ENCODE assay signal across 17 cellular contexts in the genomic region with DNA sequence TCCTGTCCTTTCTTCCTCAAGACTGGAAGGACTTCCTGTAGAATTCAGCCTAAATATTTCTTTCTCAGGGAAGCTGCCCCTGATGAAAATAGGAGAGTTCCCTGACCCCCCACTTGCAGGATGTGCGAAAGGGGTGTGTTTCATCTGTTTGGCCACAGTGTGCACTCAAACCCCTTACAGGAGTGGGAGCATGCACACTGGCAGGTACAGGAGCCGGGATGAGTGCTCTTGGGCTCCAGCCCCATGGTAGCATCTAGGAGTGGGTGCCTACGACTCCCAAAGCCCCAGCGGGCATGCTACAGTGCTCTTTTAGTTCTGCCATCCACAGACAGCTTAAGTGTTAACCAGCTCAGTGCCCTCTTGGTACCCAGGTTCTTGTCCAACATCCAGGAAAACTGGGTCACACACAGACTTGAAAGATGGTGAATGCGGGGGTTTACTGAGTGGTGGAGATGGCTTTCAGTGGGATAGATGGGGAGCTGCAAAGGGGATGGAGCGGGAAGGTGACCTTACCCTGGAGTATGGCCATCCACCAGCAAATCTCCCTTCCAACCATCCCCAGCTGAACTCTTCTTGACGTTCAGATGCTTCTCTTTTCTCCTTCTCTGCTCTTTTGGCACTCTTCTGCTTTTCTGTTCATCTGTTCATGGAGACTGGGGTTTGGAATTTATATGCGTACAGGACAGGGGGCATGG.
DNase-seq lines count a peak whose midpoint lies in the region; TF ChIP-seq lines count a peak whose summit lies in the region.
"Had no signal": no experiment of that assay in that cellular context is flagged by ENCODE, and none has a peak within 500 bp of the region (broad histone marks: within the 10 kb centered on the region; RNA-seq: fewer than 3 reads in every experiment).

No MANE protein-coding gene starts in this region.

- no peaks in the 10 kb centered on the region for H3K36me3 ChIP-seq in esophagus muscularis mucosa
- H3K36me3 ChIP-seq: BE2C, BLaER1 had no signal

- 88% methylated on average over 8 of the region's 8 CpGs for WGBS in esophagus muscularis mucosa

- TF ChIP-seq EP300 in esophagus muscularis mucosa (IDR thresholded peaks at IDR 0.05), result no peak

- intact Hi-C loops in esophagus muscularis mucosa (cut with DNase I), result no loop called here
- intact Hi-C loops in CD14-positive monocyte (cut with micrococcal nuclease), result no loop called here

- H3K36me3 Mint-ChIP-seq in osteocyte (ENCODE audit: unreplicated experiment) (no peaks in the 10 kb centered on the region), CD14-positive monocyte (no peaks in the 10 kb centered on the region)
- H3K36me3 Mint-ChIP-seq: CD8-positive, alpha-beta T cell had no signal

- no peak overlapping the region for H3K4me3 ChIP-seq in esophagus muscularis mucosa
- H3K4me3 ChIP-seq: BLaER1 had no signal

- peak; percentile 90 for DNase-seq in esophagus muscularis mucosa (ENCODE audit: extremely low spot score)
- DNase-seq in islet precursor cell, result peak; percentile 32
- peak; percentile 54 for DNase-seq in osteocyte (ENCODE audit: extremely low spot score, unreplicated experiment)
- DNase-seq in amygdala (lab: John Stamatoyannopoulos, UW), result no peak
- DNase-seq in CD14-positive monocyte (ENCODE audit: low spot score), result no peak
- DNase-seq in GOT3 (lab: John Stamatoyannopoulos, UW), result no peak
- DNase-seq: 8988T; ACHN; BE2C; C1 segment of cervical spinal cord; Caco-2; Calu3; CD4-positive, alpha-beta T cell; CD8-positive, alpha-beta T cell; DMS79 treated with DMSO at 0.1 percent for 48 hours; GF-D8 had no signal

- no peaks in the 10 kb centered on the region for H3K9me3 Mint-ChIP-seq in osteocyte (ENCODE audit: unreplicated experiment)
- peaks cover 3 to 7% (median 4%) of the 10 kb centered on the region in 7 donors for H3K9me3 Mint-ChIP-seq in CD14-positive monocyte
- H3K9me3 Mint-ChIP-seq: CD4-positive, alpha-beta T cell; CD8-positive, alpha-beta T cell had no signal

- H3K4me1 Mint-ChIP-seq in osteocyte (ENCODE audit: unreplicated experiment) (no peaks in the 10 kb centered on the region), CD14-positive monocyte (no peaks in the 10 kb centered on the region)

- H3K9me3 ChIP-seq in esophagus muscularis mucosa, result no peaks in the 10 kb centered on the region
- H3K9me3 ChIP-seq: BE2C, BLaER1, Caco-2 had no signal

- H3K27ac Mint-ChIP-seq in osteocyte (ENCODE audit: unreplicated experiment) (no peak overlapping the region), CD14-positive monocyte (peak overlapping the region in 1 of 7 donors; percentile 51)
- H3K27ac Mint-ChIP-seq: CD4-positive, alpha-beta T cell; CD8-positive, alpha-beta T cell had no signal

- H3K27me3 ChIP-seq in esophagus muscularis mucosa, result peaks cover 0 to 8% (median 0%) of the 10 kb centered on the region in 4 donors
- H3K27me3 ChIP-seq: BE2C, BLaER1 had no signal

- no peak for TF ChIP-seq POLR2A in esophagus muscularis mucosa (IDR thresholded peaks at IDR 0.05; ENCODE audit: low read depth)

- peaks cover 30% of the 10 kb centered on the region for H3K27me3 Mint-ChIP-seq in osteocyte (ENCODE audit: unreplicated experiment)
- H3K27me3 Mint-ChIP-seq in CD14-positive monocyte (ENCODE audit: low read depth in 3 of 3), result peaks cover 0 to 10% (median 0%) of the 10 kb centered on the region in 3 donors

- H3K4me1 ChIP-seq in esophagus muscularis mucosa, result no peaks in the 10 kb centered on the region
- H3K4me1 ChIP-seq: BE2C, BLaER1, Caco-2 had no signal

- H3K4me3 Mint-ChIP-seq in osteocyte (ENCODE audit: unreplicated experiment) (no peak overlapping the region), CD14-positive monocyte (no peak overlapping the region)
- H3K4me3 Mint-ChIP-seq: CD4-positive, alpha-beta T cell; CD8-positive, alpha-beta T cell had no signal

- TF ChIP-seq CTCF in esophagus muscularis mucosa (IDR thresholded peaks at IDR 0.05), result no peak
- TF ChIP-seq CTCF in osteocyte (IDR thresholded peaks at IDR 0.05), result no peak
- no peak for TF ChIP-seq CTCF in CD14-positive monocyte (IDR thresholded peaks at IDR 0.05)

- H3K27ac ChIP-seq in esophagus muscularis mucosa (replicated peaks in 1 of 4), result no peak overlapping the region
- H3K27ac ChIP-seq: BLaER1 had no signal

Comparison
In these comparisons a context has a peak if more than half of its experiments do, and no peak if none do; other contexts are left out.
1. DNase-seq: peak in esophagus muscularis mucosa (single experiment), islet precursor cell (single experiment) and osteocyte (single experiment); none in amygdala (0 of 56), CD14-positive monocyte (single experiment) and GOT3 (single experiment).